ENCODE assay signal across 1 cellular context in the genomic region with DNA sequence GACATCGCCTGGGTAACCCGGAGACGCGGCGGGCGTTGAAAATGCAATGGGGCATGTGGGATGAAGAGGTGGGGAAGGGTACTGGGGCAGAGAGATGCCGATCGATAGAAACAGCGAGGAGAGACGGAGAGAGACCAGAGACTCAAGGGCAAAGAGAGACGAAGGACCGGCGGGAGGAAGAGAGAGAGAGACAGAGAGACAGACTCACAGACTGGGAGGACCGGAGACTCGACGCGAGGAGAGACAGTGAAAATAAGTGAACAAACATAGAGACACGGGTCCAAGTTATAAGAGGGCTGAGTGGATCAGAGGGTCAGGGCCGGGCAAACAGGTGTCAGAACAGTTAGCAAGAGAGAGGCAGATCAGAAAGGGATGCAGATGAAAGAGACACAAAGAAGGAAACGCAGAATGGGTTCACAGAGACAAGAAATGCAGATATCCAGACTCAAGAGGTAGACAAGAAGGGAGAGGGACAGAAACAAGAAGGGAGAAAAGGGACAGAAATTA.
TF ChIP-seq lines count a peak whose summit lies in the region.

No MANE protein-coding gene starts in this region.

TF ChIP-seq in SK-N-SH treated with all-trans-retinoic acid at 6 μM for 48 hours, 23 proteins besides CTCF, POLR2A, EP300 and RAD21 (continued from another document):
- TF ChIP-seq, protein P1, sequence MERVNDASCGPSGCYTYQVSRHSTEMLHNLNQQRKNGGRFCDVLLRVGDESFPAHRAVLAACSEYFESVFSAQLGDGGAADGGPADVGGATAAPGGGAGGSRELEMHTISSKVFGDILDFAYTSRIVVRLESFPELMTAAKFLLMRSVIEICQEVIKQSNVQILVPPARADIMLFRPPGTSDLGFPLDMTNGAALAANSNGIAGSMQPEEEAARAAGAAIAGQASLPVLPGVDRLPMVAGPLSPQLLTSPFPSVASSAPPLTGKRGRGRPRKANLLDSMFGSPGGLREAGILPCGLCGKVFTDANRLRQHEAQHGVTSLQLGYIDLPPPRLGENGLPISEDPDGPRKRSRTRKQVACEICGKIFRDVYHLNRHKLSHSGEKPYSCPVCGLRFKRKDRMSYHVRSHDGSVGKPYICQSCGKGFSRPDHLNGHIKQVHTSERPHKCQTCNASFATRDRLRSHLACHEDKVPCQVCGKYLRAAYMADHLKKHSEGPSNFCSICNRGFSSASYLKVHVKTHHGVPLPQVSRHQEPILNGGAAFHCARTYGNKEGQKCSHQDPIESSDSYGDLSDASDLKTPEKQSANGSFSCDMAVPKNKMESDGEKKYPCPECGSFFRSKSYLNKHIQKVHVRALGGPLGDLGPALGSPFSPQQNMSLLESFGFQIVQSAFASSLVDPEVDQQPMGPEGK (CRISPR knock-in tag; IDR thresholded peaks at IDR 0.05; ENCODE audit: borderline replicate concordance), result no peak
- TF ChIP-seq, protein P2, sequence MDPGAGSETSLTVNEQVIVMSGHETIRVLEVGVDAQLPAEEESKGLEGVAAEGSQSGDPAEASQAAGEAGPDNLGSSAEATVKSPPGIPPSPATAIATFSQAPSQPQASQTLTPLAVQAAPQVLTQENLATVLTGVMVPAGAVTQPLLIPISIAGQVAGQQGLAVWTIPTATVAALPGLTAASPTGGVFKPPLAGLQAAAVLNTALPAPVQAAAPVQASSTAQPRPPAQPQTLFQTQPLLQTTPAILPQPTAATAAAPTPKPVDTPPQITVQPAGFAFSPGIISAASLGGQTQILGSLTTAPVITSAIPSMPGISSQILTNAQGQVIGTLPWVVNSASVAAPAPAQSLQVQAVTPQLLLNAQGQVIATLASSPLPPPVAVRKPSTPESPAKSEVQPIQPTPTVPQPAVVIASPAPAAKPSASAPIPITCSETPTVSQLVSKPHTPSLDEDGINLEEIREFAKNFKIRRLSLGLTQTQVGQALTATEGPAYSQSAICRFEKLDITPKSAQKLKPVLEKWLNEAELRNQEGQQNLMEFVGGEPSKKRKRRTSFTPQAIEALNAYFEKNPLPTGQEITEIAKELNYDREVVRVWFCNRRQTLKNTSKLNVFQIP (CRISPR knock-in tag; IDR thresholded peaks at IDR 0.05; ENCODE audit: borderline replicate concordance, low read depth), result no peak
- no peak for TF ChIP-seq ESRRG (CRISPR knock-in tag; IDR thresholded peaks at IDR 0.05)
- no peak for TF ChIP-seq BACH2 (CRISPR knock-in tag; IDR thresholded peaks at IDR 0.05; ENCODE audit: borderline replicate concordance)
- TF ChIP-seq ISL1 (CRISPR knock-in tag; IDR thresholded peaks at IDR 0.05), result no peak
- no peak for TF ChIP-seq ZNF70 (CRISPR knock-in tag; IDR thresholded peaks at IDR 0.05)
- TF ChIP-seq SNAI2 (CRISPR knock-in tag; IDR thresholded peaks at IDR 0.05), result no peak
- TF ChIP-seq ZFP3 (CRISPR knock-in tag; IDR thresholded peaks at IDR 0.05), result no peak
- no peak for TF ChIP-seq PPARA (CRISPR knock-in tag; IDR thresholded peaks at IDR 0.05; ENCODE audit: borderline replicate concordance)
- TF ChIP-seq ZNF565 (CRISPR knock-in tag; conservative IDR thresholded peaks at IDR 0.05; ENCODE audit: low read depth), result no peak
